In the genomic region with DNA sequence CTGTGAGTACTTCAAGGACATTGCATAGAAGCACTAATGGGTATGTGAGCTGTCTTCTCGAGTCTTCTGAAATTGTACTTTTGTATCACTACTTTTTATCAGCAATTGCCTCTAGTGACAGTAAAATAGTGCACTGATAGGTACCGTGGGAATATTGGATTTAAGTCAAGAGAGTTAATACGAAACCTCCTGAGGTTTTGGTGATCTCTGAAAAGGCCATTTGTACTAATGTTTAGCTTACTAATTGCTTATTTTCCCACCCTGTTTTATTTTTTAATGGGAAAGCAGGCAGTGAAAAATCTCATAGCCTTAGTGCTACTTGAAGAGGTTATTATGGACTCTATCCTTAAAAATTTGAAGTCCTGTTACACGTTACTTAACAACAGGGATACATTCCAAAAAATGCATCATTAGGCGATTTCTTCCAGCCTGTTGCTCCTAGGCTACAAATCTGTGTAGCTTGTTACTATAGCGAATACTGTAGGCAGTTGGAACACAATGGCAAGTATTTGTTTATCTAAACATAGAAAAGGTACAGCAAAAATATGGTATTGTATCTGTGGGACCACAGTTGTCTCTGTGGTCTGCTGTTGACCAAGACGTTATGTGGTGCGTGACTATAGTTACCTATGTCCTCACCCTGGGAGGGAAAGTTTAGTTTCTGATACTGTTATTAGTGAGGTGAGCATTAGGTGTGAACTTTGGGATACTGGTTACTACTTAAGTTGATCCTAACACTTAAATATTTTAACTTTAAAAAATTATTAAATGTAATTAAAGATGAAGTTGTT, we compare ENCODE assay signal across 11 cellular contexts.
DNase-seq lines count a peak whose midpoint lies in the region; ATAC-seq and TF ChIP-seq lines count a peak whose summit lies in the region.
"Had no signal": no experiment of that assay in that cellular context is flagged by ENCODE, and none has a peak within 500 bp of the region (broad histone marks: within the 10 kb centered on the region; RNA-seq: fewer than 3 reads in every experiment).

No MANE protein-coding gene starts in this region.

- no TSS peak for BruUV-seq in Panc1 (replicated peaks; lab: Mats Ljungman, UMichigan)

- POLR2A ChIA-PET in Panc1 (lab: Charles Lee): no interaction called here

- H3K9me3 ChIP-seq in left ventricle myocardium inferior (replicated peaks) (no peaks in the 10 kb centered on the region), right cardiac atrium (ENCODE audit: control insufficient read depth, low read length) (no peaks in the 10 kb centered on the region), Panc1 (ENCODE audit: control insufficient read depth, insufficient read depth, low read depth, low read length) (no peaks in the 10 kb centered on the region), esophagus muscularis mucosa (no peaks in the 10 kb centered on the region)

- peak overlapping the region; percentile 58 for H3K27ac ChIP-seq in left ventricle myocardium inferior (replicated peaks)
- H3K27ac ChIP-seq in right cardiac atrium (ENCODE audit: low read length): no peak overlapping the region
- peak overlapping the region; percentile 54 for H3K27ac ChIP-seq in Panc1 (ENCODE audit: low read length)
- H3K27ac ChIP-seq in esophagus muscularis mucosa (replicated peaks in 1 of 4): peak overlapping the region; percentile 31 to 41 (median 39)

- no peak overlapping the region for H3K4me3 ChIP-seq in left ventricle myocardium inferior
- no peak overlapping the region for H3K4me3 ChIP-seq in right cardiac atrium (ENCODE audit: low read length)
- H3K4me3 ChIP-seq in Panc1 (ENCODE audit: low read depth in 2 of 2, low read length in 2 of 2): no peak overlapping the region
- H3K4me3 ChIP-seq in esophagus muscularis mucosa: no peak overlapping the region
- H3K4me3 ChIP-seq: BLaER1 treated with 17β-estradiol and CSF1 and Interleukin-3, amounts not matched to agents 10 nM and 100 nM had no signal

- H3K4me1 Mint-ChIP-seq in stimulated activated naive CD8-positive, alpha-beta T cell treated with anti-CD3 and anti-CD28 coated beads, Interleukin-15, amount 100 ng/mL, for 72 hours: peaks cover 72% of the 10 kb centered on the region

- TF ChIP-seq CTCF in left ventricle myocardium inferior (IDR thresholded peaks at IDR 0.05; ENCODE audit: borderline replicate concordance): no peak
- TF ChIP-seq CTCF in Panc1 (IDR thresholded peaks at IDR 0.05): no peak
- TF ChIP-seq CTCF in esophagus muscularis mucosa (IDR thresholded peaks at IDR 0.05): no peak
- TF ChIP-seq CTCF in GM10266 (IDR thresholded peaks at IDR 0.05; ENCODE audit: control insufficient read depth, insufficient read depth, low read depth, missing control alignments): no peak

- 74% methylated on average over 8 of the region's 8 CpGs for WGBS in right cardiac atrium
- 64% methylated on average over 8 of the region's 8 CpGs for WGBS in esophagus muscularis mucosa

- intact Hi-C loops in left ventricle myocardium inferior (cut with micrococcal nuclease): no loop called here
- intact Hi-C loops in right cardiac atrium (cut with DNase I): no loop called here
- intact Hi-C loops in Panc1 (cut with micrococcal nuclease; ENCODE audit: unreplicated experiment): no loop called here
- intact Hi-C loops in esophagus muscularis mucosa (cut with DNase I): no loop called here

- no peaks in the 10 kb centered on the region for H3K9me3 Mint-ChIP-seq in stimulated activated naive CD8-positive, alpha-beta T cell treated with anti-CD3 and anti-CD28 coated beads, Interleukin-15, amount 100 ng/mL, for 72 hours

- H3K4me3 Mint-ChIP-seq in stimulated activated naive CD8-positive, alpha-beta T cell treated with anti-CD3 and anti-CD28 coated beads, Interleukin-15, amount 100 ng/mL, for 72 hours: peak overlapping the region; percentile 7 to 23

- peaks cover 3% of the 10 kb centered on the region for H3K36me3 ChIP-seq in left ventricle myocardium inferior
- H3K36me3 ChIP-seq in Panc1 (ENCODE audit: control insufficient read depth, insufficient read depth, low read length): 0 out of 2 replicates have a peak, but pooled peaks cover 3% of the 10 kb centered on the region
- H3K36me3 ChIP-seq in esophagus muscularis mucosa: peaks cover 0 to 12% (median 0%) of the 10 kb centered on the region in 4 donors

- DNase-seq in left ventricle myocardium inferior: no peak
- DNase-seq in right cardiac atrium: no peak
- no peak for DNase-seq in Panc1 (ENCODE audit: low read depth, low spot score)
- DNase-seq in esophagus muscularis mucosa (ENCODE audit: extremely low spot score): no peak
- DNase-seq in stimulated activated naive CD8-positive, alpha-beta T cell treated with anti-CD3 and anti-CD28 coated beads, Interleukin-15, amount 100 ng/mL, for 72 hours: no peak
- no peak for DNase-seq in GM10266 (ENCODE audit: extremely low spot score)
- DNase-seq in NOMO-1 treated with dmso at 0.1 percent for 144 hours (lab: John Stamatoyannopoulos, UW; ENCODE audit: unreplicated experiment): no peak
- DNase-seq: activated gamma-delta T cell, NCI-H1105 treated with DMSO at 0.1 percent for 48 hours had no signal

- H3K4me1 ChIP-seq in left ventricle myocardium inferior: peaks cover 77% of the 10 kb centered on the region
- H3K4me1 ChIP-seq in right cardiac atrium (ENCODE audit: control insufficient read depth, insufficient read depth, low read length): peaks cover 5% of the 10 kb centered on the region
- H3K4me1 ChIP-seq in Panc1 (ENCODE audit: control insufficient read depth, insufficient read depth, low read length): peaks cover 40% of the 10 kb centered on the region
- H3K4me1 ChIP-seq in esophagus muscularis mucosa: peaks cover 43 to 75% (median 67%) of the 10 kb centered on the region in 4 donors

- ATAC-seq in right cardiac atrium (no peak), Panc1 (no peak), HG03025 (IDR thresholded peaks at IDR 0.05; ENCODE audit: low FRiP score, unreplicated experiment) (no peak)
- no peak for ATAC-seq in stimulated activated naive CD8-positive, alpha-beta T cell treated with anti-CD3 and anti-CD28 coated beads, Interleukin-15, amount 100 ng/mL, for 72 hours

- peak overlapping the region in 1 of 2 donors; percentile 4 for H3K27ac Mint-ChIP-seq in stimulated activated naive CD8-positive, alpha-beta T cell treated with anti-CD3 and anti-CD28 coated beads, Interleukin-15, amount 100 ng/mL, for 72 hours

- in situ Hi-C loops in Panc1 (cut with HindIII; ENCODE audit: low pct_unique_long_range_greater_than_20kb, low sequenced_read_pairs): no loop called here

- no peaks in the 10 kb centered on the region for H3K27me3 ChIP-seq in left ventricle myocardium inferior (ENCODE audit: low read depth)
- H3K27me3 ChIP-seq in right cardiac atrium (ENCODE audit: control insufficient read depth, insufficient read depth): no peaks in the 10 kb centered on the region
- no peaks in the 10 kb centered on the region for H3K27me3 ChIP-seq in Panc1 (ENCODE audit: control insufficient read depth, insufficient read depth, low read length)
- no peaks in the 10 kb centered on the region for H3K27me3 ChIP-seq in esophagus muscularis mucosa
- H3K27me3 ChIP-seq: BLaER1 treated with 17β-estradiol and CSF1 and Interleukin-3, amounts not matched to agents 10 nM and 100 nM had no signal

- no peak for TF ChIP-seq POLR2A in esophagus muscularis mucosa (IDR thresholded peaks at IDR 0.05; ENCODE audit: low read depth)

- no peaks in the 10 kb centered on the region for H3K27me3 Mint-ChIP-seq in stimulated activated naive CD8-positive, alpha-beta T cell treated with anti-CD3 and anti-CD28 coated beads, Interleukin-15, amount 100 ng/mL, for 72 hours

- TF ChIP-seq EP300 in esophagus muscularis mucosa (IDR thresholded peaks at IDR 0.05): no peak

- CTCF ChIA-PET in Panc1 (lab: Charles Lee): no interaction called here
